ENCODE assay signal across 18 cellular contexts in genomic region chr7:18180685-18181084, GRCh38.
"Had no signal": no experiment of that assay in that cellular context is flagged by ENCODE, and none has a peak within 500 bp of the region (broad histone marks: within the 10 kb centered on the region; RNA-seq: fewer than 3 reads in every experiment).

No MANE protein-coding gene starts in this region.

- ATAC-seq: Panc1, PC-3 had no signal

- DNase-seq: MV-4-11, NCI-H1048, NCI-H1105, NCI-H1417, NCI-H1436 treated with DMSO at 0.1 percent for 48 hours, NCI-H1694, NCI-H187 treated with DMSO at 0.1 percent for 48 hours, NCI-H2029 treated with DMSO at 0.1 percent for 48 hours, NCI-H2171 treated with DMSO at 0.1 percent for 48 hours, NCI-H2227 treated with DMSO at 0.1 percent for 48 hours, NCI-H524, NCI-H526 treated with DMSO at 0.1 percent for 48 hours, NCI-H774, PC-3, SHP77, SK-N-SH, T-helper 1 cell had no signal
